ENCODE assay signal across 13 cellular contexts in the genomic region with DNA sequence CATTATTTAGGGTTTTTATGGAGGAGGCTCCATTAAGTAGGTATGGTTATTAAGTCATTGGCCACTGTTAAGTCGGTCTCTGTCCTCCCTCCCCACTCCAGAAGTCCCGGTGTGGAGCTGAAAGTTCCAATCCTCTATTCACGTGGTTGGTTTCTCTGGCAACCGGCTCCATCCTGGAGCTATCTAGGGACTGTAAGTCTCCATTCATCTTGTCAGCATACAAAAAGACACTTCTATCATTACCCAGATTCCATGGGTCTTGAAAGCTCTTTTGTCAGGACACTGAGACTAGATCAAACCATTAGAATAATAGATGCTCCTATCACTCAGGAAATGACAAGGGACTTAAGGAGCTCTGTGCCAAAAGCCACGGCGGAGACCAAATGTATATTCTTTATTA.
"Had no signal": no experiment of that assay in that cellular context is flagged by ENCODE, and none has a peak within 500 bp of the region (broad histone marks: within the 10 kb centered on the region; RNA-seq: fewer than 3 reads in every experiment).

No MANE protein-coding gene starts in this region.

- H3K27ac Mint-ChIP-seq: activated T-helper 1 cell treated with anti-CD3 and anti-CD28 coated beads, Interleukin-12 subunit alpha, Interleukin-12 subunit beta, Interleukin-2, Interleukin-4 antibody, amounts not matched to agents 30 ng/mL and 10 ng/mL and 1 ng/mL, durations not matched to agents 14 hours and 24 hours and 36 hours; effector memory CD8-positive, alpha-beta T cell; stimulated activated effector memory CD8-positive, alpha-beta T cell treated with anti-CD3 and anti-CD28 coated beads, Interleukin-12 subunit alpha, Interleukin-12 subunit beta, amount 100 ng/mL, for 72 hours had no signal

- H3K9me3 ChIP-seq: left lung, sigmoid colon, thyroid gland had no signal

- H3K27me3 Mint-ChIP-seq: activated naive CD8-positive, alpha-beta T cell; effector memory CD8-positive, alpha-beta T cell had no signal

- ATAC-seq: effector memory CD8-positive, alpha-beta T cell; left lung; stimulated activated effector memory CD8-positive, alpha-beta T cell treated with anti-CD3 and anti-CD28 coated beads, Interleukin-12 subunit alpha, Interleukin-12 subunit beta, amount 100 ng/mL, for 72 hours had no signal

- H3K4me3 Mint-ChIP-seq: activated naive CD8-positive, alpha-beta T cell; activated T-helper 1 cell treated with anti-CD3 and anti-CD28 coated beads, Interleukin-12 subunit alpha, Interleukin-12 subunit beta, Interleukin-2, Interleukin-4 antibody, amounts not matched to agents 30 ng/mL and 10 ng/mL and 1 ng/mL, durations not matched to agents 14 hours and 24 hours and 36 hours; effector memory CD8-positive, alpha-beta T cell; stimulated activated effector memory CD8-positive, alpha-beta T cell treated with anti-CD3 and anti-CD28 coated beads, Interleukin-12 subunit alpha, Interleukin-12 subunit beta, amount 100 ng/mL, for 72 hours had no signal

- DNase-seq: activated CD4-positive, alpha-beta T cell treated with anti-CD3 and anti-CD28 coated beads for 1 hour; activated CD4-positive, alpha-beta T cell treated with anti-CD3 and anti-CD28 coated beads, Interleukin-2, amount 50 U/mL, for 4 hours; effector memory CD8-positive, alpha-beta T cell; foreskin fibroblast; left lung; sigmoid colon; stimulated activated CD4-positive, alpha-beta T cell treated with anti-CD3 and anti-CD28 coated beads, Interleukin-4, amount 100 ng/mL, for 24 hours; T-helper 2 cell; thyroid gland; WERI-Rb-1 had no signal

- H3K36me3 Mint-ChIP-seq: stimulated activated effector memory CD8-positive, alpha-beta T cell treated with anti-CD3 and anti-CD28 coated beads, Interleukin-12 subunit alpha, Interleukin-12 subunit beta, amount 100 ng/mL, for 72 hours had no signal
